In genomic region chr6:134691180-134691579, GRCh38 we compare ENCODE assay signal across 25 cellular contexts.
"Had no signal": no experiment of that assay in that cellular context is flagged by ENCODE, and none has a peak within 500 bp of the region (broad histone marks: within the 10 kb centered on the region; RNA-seq: fewer than 3 reads in every experiment).

No MANE protein-coding gene starts in this region.

- H3K9me3 Mint-ChIP-seq: activated CD4-positive, alpha-beta memory T cell treated with anti-CD3 and anti-CD28 coated beads, Interleukin-2, amount 10 ng/mL, durations not matched to agents 7 days and 5 days; activated CD4-positive, alpha-beta T cell treated with anti-CD3 and anti-CD28 coated beads, Interleukin-2, amount 10 ng/mL, durations not matched to agents 7 days and 5 days; activated naive CD4-positive, alpha-beta T cell treated with anti-CD3 and anti-CD28 coated beads, Interleukin-2, amount 50 U/mL, for 24 hours; activated naive CD8-positive, alpha-beta T cell treated with anti-CD3 and anti-CD28 coated beads, Interleukin-2, amount 50 U/mL, for 24 hours; activated T-cell treated with anti-CD3 and anti-CD28 coated beads, Interleukin-2, amount 50 U/mL, for 4 hours; activated T-helper 17 cell treated with anti-CD3 and anti-CD28 coated beads, Interleukin-2, amount 50 U/mL, for 72 hours; natural killer cell treated with Interleukin-12 subunit alpha and Interleukin-12 subunit beta and Interleukin-15 and Interleukin-18, amount 100 ng/mL, for 72 hours; stimulated activated naive CD8-positive, alpha-beta T cell treated with anti-CD3 and anti-CD28 coated beads, Interleukin-15, Interleukin-2, amounts not matched to agents 100 ng/mL and 50 ng/mL, for 24 hours; type B pancreatic cell had no signal

- H3K27ac ChIP-seq: uterus had no signal

- H3K4me1 Mint-ChIP-seq: activated CD4-positive, alpha-beta memory T cell treated with anti-CD3 and anti-CD28 coated beads, Interleukin-2, amount 10 ng/mL, durations not matched to agents 7 days and 5 days; activated CD4-positive, alpha-beta T cell treated with anti-CD3 and anti-CD28 coated beads, Interleukin-2, amount 10 ng/mL, durations not matched to agents 7 days and 5 days; activated naive CD4-positive, alpha-beta T cell treated with anti-CD3 and anti-CD28 coated beads, Interleukin-2, amount 50 U/mL, for 24 hours; activated naive CD8-positive, alpha-beta T cell treated with anti-CD3 and anti-CD28 coated beads, Interleukin-2, amount 50 U/mL, for 24 hours; activated T-helper 17 cell treated with anti-CD3 and anti-CD28 coated beads, Interleukin-2, amount 50 U/mL, for 72 hours had no signal

- H3K27ac Mint-ChIP-seq: activated CD4-positive, alpha-beta memory T cell treated with anti-CD3 and anti-CD28 coated beads, Interleukin-2, amount 10 ng/mL, durations not matched to agents 7 days and 5 days; activated CD4-positive, alpha-beta T cell treated with anti-CD3 and anti-CD28 coated beads, Interleukin-2, amount 10 ng/mL, durations not matched to agents 7 days and 5 days; activated naive CD4-positive, alpha-beta T cell treated with anti-CD3 and anti-CD28 coated beads, Interleukin-2, amount 50 U/mL, for 24 hours; activated naive CD8-positive, alpha-beta T cell treated with anti-CD3 and anti-CD28 coated beads, Interleukin-2, amount 50 U/mL, for 24 hours; activated T-helper 17 cell treated with anti-CD3 and anti-CD28 coated beads, Interleukin-2, amount 50 U/mL, for 72 hours; natural killer cell treated with Interleukin-12 subunit alpha and Interleukin-12 subunit beta and Interleukin-15 and Interleukin-18, amount 100 ng/mL, for 72 hours; stimulated activated naive CD8-positive, alpha-beta T cell treated with anti-CD3 and anti-CD28 coated beads, Interleukin-15, Interleukin-2, amounts not matched to agents 100 ng/mL and 50 ng/mL, for 24 hours; type B pancreatic cell had no signal

- H3K36me3 ChIP-seq: uterus had no signal

- H3K4me3 ChIP-seq: mucosa of descending colon, uterus had no signal

- ATAC-seq: activated naive CD8-positive, alpha-beta T cell treated with anti-CD3 and anti-CD28 coated beads, Interleukin-2, amount 50 U/mL, for 24 hours; activated T-cell treated with anti-CD3 and anti-CD28 coated beads, Interleukin-2, amount 50 U/mL, for 4 hours; activated T-helper 17 cell treated with anti-CD3 and anti-CD28 coated beads, Interleukin-2, amount 50 U/mL, for 72 hours; left cardiac atrium; left ventricle myocardium superior; mucosa of descending colon had no signal

- H3K27me3 ChIP-seq: uterus had no signal

- H3K4me3 Mint-ChIP-seq: activated CD4-positive, alpha-beta memory T cell treated with anti-CD3 and anti-CD28 coated beads, Interleukin-2, amount 10 ng/mL, durations not matched to agents 7 days and 5 days; activated CD4-positive, alpha-beta T cell treated with anti-CD3 and anti-CD28 coated beads, Interleukin-2, amount 10 ng/mL, durations not matched to agents 7 days and 5 days; activated naive CD4-positive, alpha-beta T cell treated with anti-CD3 and anti-CD28 coated beads, Interleukin-2, amount 50 U/mL, for 24 hours; activated naive CD8-positive, alpha-beta T cell treated with anti-CD3 and anti-CD28 coated beads, Interleukin-2, amount 50 U/mL, for 24 hours; activated T-cell treated with anti-CD3 and anti-CD28 coated beads, Interleukin-2, amount 50 U/mL, for 4 hours; activated T-helper 17 cell treated with anti-CD3 and anti-CD28 coated beads, Interleukin-2, amount 50 U/mL, for 72 hours; natural killer cell treated with Interleukin-12 subunit alpha and Interleukin-12 subunit beta and Interleukin-15 and Interleukin-18, amount 100 ng/mL, for 72 hours; stimulated activated naive CD8-positive, alpha-beta T cell treated with anti-CD3 and anti-CD28 coated beads, Interleukin-15, Interleukin-2, amounts not matched to agents 100 ng/mL and 50 ng/mL, for 24 hours; type B pancreatic cell had no signal

- FAIRE-seq: colon, keratinocyte had no signal

- H3K4me1 ChIP-seq: uterus had no signal

- H3K9me3 ChIP-seq: mucosa of descending colon, uterus had no signal

- DNase-seq: activated CD4-positive, alpha-beta memory T cell treated with anti-CD3 and anti-CD28 coated beads, Interleukin-2, amount 10 ng/mL, durations not matched to agents 7 days and 5 days; activated CD4-positive, alpha-beta T cell treated with anti-CD3 and anti-CD28 coated beads for 1 hour; activated CD4-positive, alpha-beta T cell treated with anti-CD3 and anti-CD28 coated beads, Interleukin-2, amount 10 ng/mL, durations not matched to agents 7 days and 5 days; activated naive CD8-positive, alpha-beta T cell treated with anti-CD3 and anti-CD28 coated beads, Interleukin-2, amount 50 U/mL, for 24 hours; activated T-cell treated with anti-CD3 and anti-CD28 coated beads, Interleukin-2, amount 50 U/mL, for 4 hours; amygdala; dermis blood vessel endothelial cell; effector CD8-positive, alpha-beta T cell; head of caudate nucleus; hippocampal formation; left cardiac atrium; left ventricle myocardium superior; mucosa of descending colon; posterior cingulate gyrus; right cardiac atrium; stimulated activated CD4-positive, alpha-beta T cell treated with anti-CD3 and anti-CD28 coated beads, Interleukin-2, amount 100 ng/mL, for 48 hours; T1000; uterus had no signal

- H3K36me3 Mint-ChIP-seq: activated naive CD4-positive, alpha-beta T cell treated with anti-CD3 and anti-CD28 coated beads, Interleukin-2, amount 50 U/mL, for 24 hours; natural killer cell treated with Interleukin-12 subunit alpha and Interleukin-12 subunit beta and Interleukin-15 and Interleukin-18, amount 100 ng/mL, for 72 hours; type B pancreatic cell had no signal
